8 cellular contexts compared by ENCODE assay signal in genomic region chr1:40450491-40451237, GRCh38. TPM values are rescaled to one million over a fixed set of nuclear protein-coding genes. Genes with fewer than 3 reads are reported as not detected.
DNase-seq lines count a peak whose midpoint lies in the region; ATAC-seq and TF ChIP-seq lines count a peak whose summit lies in the region.

No MANE protein-coding gene starts in this region.

- H3K9ac ChIP-seq in mammary epithelial cell (ENCODE audit: insufficient read depth, low read length), result peak overlapping the region; percentile 64

- peak overlapping the region; percentile 65 for H3K27ac ChIP-seq in mammary epithelial cell (ENCODE audit: insufficient read depth, low read depth, low read length)
- H3K27ac ChIP-seq in layer of hippocampus (ENCODE audit: low read depth, low read length), result peak overlapping the region; percentile 77

- peak overlapping the region; percentile 95 for H2AFZ ChIP-seq in mammary epithelial cell (ENCODE audit: low read depth, low read length)

- H3K4me1 ChIP-seq in Caco-2 (peaks cover 4% of the 10 kb centered on the region; the same call in 1 of the 2 replicates), mammary epithelial cell (ENCODE audit: insufficient read depth, low read length) (peaks cover 23% of the 10 kb centered on the region)

- POLR2A ChIA-PET in Caco-2 (lab: Charles Lee), result interaction anchor here (0.5 to 0.6 kb wide), 2 partner anchors 27 to 56 kb away, joined by 4 read pairs; partner anchors contain the start of gene ZFP69
- POLR2A ChIA-PET in activated B cell treated with CpG ODN at 0.5 μM for 24 hours (lab: Charles Lee), result interaction anchor here (0.6 to 2.1 kb wide), 22 partner anchors 8 to 529 kb away, joined by 3 to 18 read pairs (median 6); partner anchors contain the start of genes COL9A2, CTPS1, EXO5 and NFYC

- no peaks in the 10 kb centered on the region for H3K79me2 ChIP-seq in mammary epithelial cell (ENCODE audit: insufficient read depth, low read length)

- no peaks in the 10 kb centered on the region for H3K36me3 ChIP-seq in Caco-2 (ENCODE audit: control insufficient read depth, insufficient read depth, low read length)
- H3K36me3 ChIP-seq in mammary epithelial cell (ENCODE audit: insufficient read depth, low read length), result no peaks in the 10 kb centered on the region

- intact Hi-C loops in Caco-2 (cut with micrococcal nuclease; ENCODE audit: unreplicated experiment) (no loop called here), activated B cell treated with CpG ODN at 0.5 μM for 24 hours (cut with micrococcal nuclease) (loop anchor here (1.0 to 5.0 kb wide), 5 partner anchors 27 to 192 kb away; partner anchors contain the start of genes EXO5, SMAP2, ZFP69 and ZMPSTE24), mammary epithelial cell (cut with micrococcal nuclease) (loop anchor here (2.0 kb wide), 1 partner anchor 58 kb away; the partner anchor contains the start of gene EXO5)

- BruUV-seq in Caco-2 (replicated peaks; lab: Mats Ljungman, UMichigan) (no TSS peak), mammary epithelial cell (replicated peaks; lab: Mats Ljungman, UMichigan) (TSS peak; percentile 75)

- WGBS in mammary epithelial cell (ENCODE audit: low coverage, missing lambda C conversion rate), result 8% methylated on average over 22 of the region's 22 CpGs

- H3K9me3 ChIP-seq in Caco-2 (no peaks in the 10 kb centered on the region), mammary epithelial cell (replicated peaks; ENCODE audit: insufficient read depth, low read length) (peaks cover 14% of the 10 kb centered on the region)

- DNase-seq in Caco-2 (no peak), activated B cell treated with CpG ODN at 0.5 μM for 24 hours (peak; percentile 47), mammary epithelial cell (peak; percentile 68), NCI-H1417 treated with DMSO at 0.1 percent for 48 hours (lab: John Stamatoyannopoulos, UW) (no peak)
- no peak for DNase-seq in Jurkat, Clone E6-1 (ENCODE audit: low read depth, low spot score)
- peak; percentile 91 for DNase-seq in stimulated activated CD4-positive, alpha-beta T cell treated with anti-CD3 and anti-CD28 coated beads, Interleukin-1b, Interleukin-23, amount 100 ng/mL, for 48 hours

- no peak for TF ChIP-seq CTCF in Caco-2 (IDR thresholded peaks at IDR 0.05; ENCODE audit: insufficient read depth in 1 of 2, low read depth in 1 of 2, low read length in 1 of 2, severe bottlenecking in 1 of 2, unreplicated experiment in 1 of 2)
- TF ChIP-seq CTCF in activated B cell treated with CpG ODN at 0.5 μM for 24 hours (IDR thresholded peaks at IDR 0.05), result no peak
- TF ChIP-seq CTCF in mammary epithelial cell (conservative IDR thresholded peaks at IDR 0.05 in 1 of 2, IDR thresholded peaks at IDR 0.05 in 1 of 2; ENCODE audit: extremely low read depth in 1 of 2, insufficient read depth in 1 of 2, low read depth in 1 of 2, low read length in 2 of 2), result no peak

- CTCF ChIA-PET in Caco-2 (lab: Charles Lee) (interaction anchor here (0.6 kb wide), 1 partner anchor 18 kb away, joined by 3 read pairs; no protein-coding TSS in a partner anchor), activated B cell treated with CpG ODN at 0.5 μM for 24 hours (lab: Charles Lee) (interaction anchor here (0.9 to 2.4 kb wide), 3 partner anchors 11 to 82 kb away, joined by 3 to 14 read pairs (median 4); no protein-coding TSS in a partner anchor), mammary epithelial cell (lab: Charles Lee; ENCODE audit: low non-redundant PET) (interaction anchor here (0.5 kb wide), 1 partner anchor 307 kb away, joined by 4 read pairs; no protein-coding TSS in a partner anchor)

- H3K4me3 Mint-ChIP-seq in Caco-2 (ENCODE audit: unreplicated experiment), result peak overlapping the region; percentile 81
- H3K4me3 Mint-ChIP-seq in activated B cell treated with CpG ODN at 0.5 μM for 24 hours, result peak overlapping the region; percentile 86

- H3K4me3 ChIP-seq in Caco-2 (ENCODE audit: low read depth, low read length) (peak overlapping the region; percentile 63), mammary epithelial cell (replicated peaks in 1 of 3; ENCODE audit: insufficient read depth in 1 of 3, low read depth in 2 of 3, low read length in 3 of 3) (peak overlapping the region; percentile 54 to 91 (median 60))
- peak overlapping the region; percentile 53 for H3K4me3 ChIP-seq in Jurkat, Clone E6-1 (ENCODE audit: low read length)

- peak overlapping the region; percentile 84 for H3K4me2 ChIP-seq in mammary epithelial cell (ENCODE audit: insufficient read depth, low read depth, low read length)

- H3K9me3 Mint-ChIP-seq in Caco-2 (ENCODE audit: unreplicated experiment), result peaks cover 16% of the 10 kb centered on the region
- H3K9me3 Mint-ChIP-seq in activated B cell treated with CpG ODN at 0.5 μM for 24 hours, result peaks cover 16% of the 10 kb centered on the region

- H3K27me3 ChIP-seq in Caco-2 (replicated peaks; ENCODE audit: control insufficient read depth, insufficient read depth, low read length), result no peaks in the 10 kb centered on the region
- no peaks in the 10 kb centered on the region for H3K27me3 ChIP-seq in mammary epithelial cell (ENCODE audit: insufficient read depth, low read length)
- no peaks in the 10 kb centered on the region for H3K27me3 ChIP-seq in layer of hippocampus (ENCODE audit: control insufficient read depth, insufficient read depth, low read length)

- H3K27ac Mint-ChIP-seq in Caco-2 (ENCODE audit: unreplicated experiment) (peak overlapping the region; percentile 58), activated B cell treated with CpG ODN at 0.5 μM for 24 hours (peak overlapping the region; percentile 90)

- no peaks in the 10 kb centered on the region for H4K20me1 ChIP-seq in mammary epithelial cell (ENCODE audit: insufficient read depth, low read length)

- peaks cover 9% of the 10 kb centered on the region for H3K4me1 Mint-ChIP-seq in Caco-2 (ENCODE audit: low read depth, unreplicated experiment)
- H3K4me1 Mint-ChIP-seq in activated B cell treated with CpG ODN at 0.5 μM for 24 hours, result peaks cover 30% of the 10 kb centered on the region

- dilution Hi-C loops in mammary epithelial cell (cut with HindIII; ENCODE audit: low sequenced_read_pairs), result no loop called here

- ATAC-seq in GM21447 (IDR thresholded peaks at IDR 0.05; ENCODE audit: unreplicated experiment) (peak; percentile 50), activated B cell treated with CpG ODN at 0.5 μM for 24 hours (ENCODE audit: low read depth) (peak; percentile 64)

- H3K36me3 Mint-ChIP-seq in Caco-2 (ENCODE audit: insufficient read depth, unreplicated experiment) (peaks cover 17% of the 10 kb centered on the region), activated B cell treated with CpG ODN at 0.5 μM for 24 hours (ENCODE audit: low read depth) (peaks cover 37% of the 10 kb centered on the region)

- no peaks in the 10 kb centered on the region for H3K27me3 Mint-ChIP-seq in Caco-2 (ENCODE audit: insufficient read depth, unreplicated experiment)
- no peaks in the 10 kb centered on the region for H3K27me3 Mint-ChIP-seq in activated B cell treated with CpG ODN at 0.5 μM for 24 hours

- in situ Hi-C loops in mammary epithelial cell (cut with MboI; ENCODE audit: low sequenced_read_pairs in 2 of 2), result no loop called here

RNA-seq across cellular contexts. Expression of gene ZFP69B, which starts 0.4 kb away (rescaled TPM):
- total RNA-seq in Caco-2 (2022) (1.2 TPM in 2 replicates), activated B cell treated with CpG ODN at 0.5 μM for 24 hours (8.9 and 10.4 TPM in 2 replicates), mammary epithelial cell (10 to 100 TPM in 1 of 2 donors, 1 to 10 TPM in 1; 6.7 to 10.1 TPM)
- 7.9 TPM for polyA plus RNA-seq in Jurkat, Clone E6-1 (2012; ENCODE audit: insufficient read depth, insufficient read length)
- polyA plus RNA-seq in mammary epithelial cell, result 2.9 TPM
- polyA minus RNA-seq in mammary epithelial cell, result not detected

RNA-seq across cellular contexts. Expression of gene ZFP69, which starts 26.4 kb away (rescaled TPM):
- 2.5 and 2.6 TPM in 2 replicates for total RNA-seq in Caco-2 (2022)
- 0.42 TPM for polyA plus RNA-seq in Jurkat, Clone E6-1 (2012; ENCODE audit: insufficient read depth, insufficient read length)
- total RNA-seq in activated B cell treated with CpG ODN at 0.5 μM for 24 hours, result 4.5 and 5.1 TPM in 2 replicates
- total RNA-seq in mammary epithelial cell, result 1 to 10 TPM; 3.5 to 4.3 TPM
- polyA plus RNA-seq in mammary epithelial cell, result 2.1 TPM
- not detected for polyA minus RNA-seq in mammary epithelial cell

RNA-seq across cellular contexts. Expression of gene EXO5, which starts 57.9 kb away (rescaled TPM):
- total RNA-seq in Caco-2 (2022) (6.4 and 9.1 TPM in 2 replicates), activated B cell treated with CpG ODN at 0.5 μM for 24 hours (11.4 and 13.8 TPM in 2 replicates), mammary epithelial cell (10 to 100 TPM in 1 of 2 donors, 1 to 10 TPM in 1; 7.2 to 14.7 TPM)
- polyA plus RNA-seq in Jurkat, Clone E6-1 (2012; ENCODE audit: insufficient read depth, insufficient read length), result 19.3 TPM
- 10.1 TPM for polyA plus RNA-seq in mammary epithelial cell
- 22.4 TPM for polyA minus RNA-seq in mammary epithelial cell

Comparison
In these comparisons a context has a peak if more than half of its experiments do, and no peak if none do; other contexts are left out.
1. DNase-seq: peak in activated B cell treated with CpG ODN at 0.5 μM for 24 hours (single experiment), mammary epithelial cell (single experiment) and stimulated activated CD4-positive, alpha-beta T cell treated with anti-CD3 and anti-CD28 coated beads, Interleukin-1b, Interleukin-23, amount 100 ng/mL, for 48 hours (single experiment); none in Caco-2 (0 of 2), Jurkat, Clone E6-1 (single experiment) and NCI-H1417 treated with DMSO at 0.1 percent for 48 hours (single experiment).
2. Peak in every context shown above with its lines, with median percentiles within 50 percentile points of each other: H3K4me3 ChIP-seq.